31 cellular contexts compared by ENCODE assay signal in the genomic region with DNA sequence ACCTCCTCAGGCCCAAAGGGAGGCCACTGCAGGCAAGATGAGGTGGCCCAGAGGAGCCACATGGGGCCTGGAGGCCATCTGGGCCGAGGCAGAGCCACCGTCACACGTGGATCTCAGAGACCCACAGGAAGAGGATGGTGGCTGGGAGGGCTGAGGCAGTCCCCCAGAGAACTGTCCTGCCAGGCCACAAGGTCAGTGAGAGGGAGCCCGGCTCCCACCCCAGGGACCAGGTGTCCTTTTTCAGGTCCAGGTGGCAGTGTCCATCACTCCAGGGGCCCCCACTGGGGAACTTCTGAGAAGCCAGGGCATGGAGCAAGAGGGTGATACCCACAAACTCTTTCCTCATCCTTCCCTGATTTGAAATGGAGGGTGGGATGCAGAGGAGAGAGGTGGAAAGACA. TPM values are rescaled to one million over a fixed set of nuclear protein-coding genes. Genes with fewer than 3 reads are reported as not detected.
"Had no signal": no experiment of that assay in that cellular context is flagged by ENCODE, and none has a peak within 500 bp of the region (broad histone marks: within the 10 kb centered on the region; RNA-seq: fewer than 3 reads in every experiment).

No MANE protein-coding gene starts in this region.

- H3K4me1 ChIP-seq: ascending aorta, foreskin keratinocyte, gastrocnemius medialis had no signal

- DNase-seq: activated CD4-positive, alpha-beta memory T cell treated with anti-CD3 and anti-CD28 coated beads, Interleukin-2, amount 10 ng/mL, durations not matched to agents 7 days and 5 days; activated CD4-positive, alpha-beta T cell treated with anti-CD3 and anti-CD28 coated beads for 1 hour; activated CD4-positive, alpha-beta T cell treated with anti-CD3 and anti-CD28 coated beads for 4 hours; activated CD4-positive, alpha-beta T cell treated with anti-CD3 and anti-CD28 coated beads, Interleukin-2, amount 10 ng/mL, durations not matched to agents 7 days and 5 days; activated CD4-positive, alpha-beta T cell treated with anti-CD3 and anti-CD28 coated beads, Interleukin-2, amount 50 U/mL, for 4 hours; activated CD8-positive, alpha-beta memory T cell treated with anti-CD3 and anti-CD28 coated beads, Interleukin-2, amount 50 U/mL, for 48 hours; activated gamma-delta T cell; activated naive CD4-positive, alpha-beta T cell; activated naive CD4-positive, alpha-beta T cell treated with anti-CD3 and anti-CD28 coated beads, Interleukin-2, amount 10 ng/mL, durations not matched to agents 7 days and 5 days; activated naive CD8-positive, alpha-beta T cell treated with anti-CD3 and anti-CD28 coated beads, Interleukin-2, amount 10 ng/mL, durations not matched to agents 7 days and 5 days; activated T-cell treated with anti-CD3 and anti-CD28 coated beads for 4 hours; activated T-cell treated with anti-CD3 and anti-CD28 coated beads, Interleukin-2, amount 50 U/mL, for 24 hours; activated T-cell treated with anti-CD3 and anti-CD28 coated beads, Interleukin-2, amount 50 U/mL, for 72 hours; central memory CD4-positive, alpha-beta T cell; cerebellar nuclear complex; colonic mucosa; effector memory CD8-positive, alpha-beta T cell; erythroblast; foreskin keratinocyte; gastrocnemius medialis; glutamatergic neuron; T-helper 2 cell had no signal

- H3K9me3 ChIP-seq: ascending aorta, breast epithelium, colonic mucosa, esophagus muscularis mucosa, gastrocnemius medialis had no signal

- H3K4me3 ChIP-seq: ascending aorta, breast epithelium, cardiac muscle cell, colonic mucosa, esophagus muscularis mucosa, gastrocnemius medialis had no signal

- H3K27ac ChIP-seq: ascending aorta, breast epithelium, cardiac muscle cell, colonic mucosa, esophagus muscularis mucosa, foreskin keratinocyte, gastrocnemius medialis, VCaP had no signal

- H3K36me3 ChIP-seq: breast epithelium, cardiac muscle cell, colonic mucosa, gastrocnemius medialis had no signal

- ATAC-seq: activated naive CD4-positive, alpha-beta T cell treated with anti-CD3 and anti-CD28 coated beads, Interleukin-2, amount 50 U/mL, for 72 hours; activated T-cell treated with anti-CD3 and anti-CD28 coated beads, Interleukin-2, amount 50 U/mL, for 72 hours; effector memory CD8-positive, alpha-beta T cell; foreskin keratinocyte; gastrocnemius medialis; WTC11 had no signal

- H3K27me3 ChIP-seq: ascending aorta, breast epithelium had no signal

RNA-seq across cellular contexts. Expression of a gene that starts 14.4 kb away (rescaled TPM):
- total RNA-seq: ascending aorta, dermis microvascular lymphatic vessel endothelial cell, foreskin keratinocyte, gastrocnemius medialis had no signal

RNA-seq across cellular contexts. Expression of a gene that starts 28.5 kb away (rescaled TPM):
- total RNA-seq: activated CD4-positive, alpha-beta memory T cell treated with anti-CD3 and anti-CD28 coated beads, Interleukin-2, amount 10 ng/mL, durations not matched to agents 7 days and 5 days; activated CD4-positive, alpha-beta T cell treated with anti-CD3 and anti-CD28 coated beads, Interleukin-2, amount 10 ng/mL, durations not matched to agents 7 days and 5 days; activated naive CD4-positive, alpha-beta T cell treated with anti-CD3 and anti-CD28 coated beads, Interleukin-2, amount 50 U/mL, for 72 hours; activated naive CD8-positive, alpha-beta T cell treated with anti-CD3 and anti-CD28 coated beads, Interleukin-2, amount 10 ng/mL, durations not matched to agents 7 days and 5 days; activated T-cell treated with anti-CD3 and anti-CD28 coated beads, Interleukin-2, amount 50 U/mL, for 72 hours; ascending aorta; T-helper 1 cell treated with Interleukin-12 subunit alpha and Interleukin-12 subunit beta and Interleukin-4 antibody, amounts not matched to agents 30 ng/mL and 1 ng/mL, for 36 hours had no signal
- polyA plus RNA-seq: cardiac muscle cell had no signal

RNA-seq across cellular contexts. Expression of a gene that starts 54.9 kb away (rescaled TPM):
- total RNA-seq: colonic mucosa had no signal
